Comparison of ENCODE assay signal across 1 cellular context in genomic region chr2:75454221-75454620, GRCh38.
TF ChIP-seq lines count a peak whose summit lies in the region.

No MANE protein-coding gene starts in this region.

TF ChIP-seq in GM12878, 131 proteins besides CTCF, POLR2A, EP300 and RAD21 (continued from another document):
- TF ChIP-seq REST (IDR thresholded peaks at IDR 0.05; ENCODE audit: low read depth, low read length) (no peak), PRDM15 (CRISPR knock-in tag; IDR thresholded peaks at IDR 0.05) (no peak), BHLHE40 (IDR thresholded peaks at IDR 0.05; ENCODE audit: borderline replicate concordance in 1 of 2, low read depth in 2 of 2, low read length in 1 of 2) (no peak), PML (IDR thresholded peaks at IDR 0.05; ENCODE audit: low read length) (no peak), POLR2AphosphoS2 (IDR thresholded peaks at IDR 0.05; ENCODE audit: low read depth, low read length) (no peak), MTA2 (IDR thresholded peaks at IDR 0.05; ENCODE audit: low read depth) (no peak), ZNF622 (IDR thresholded peaks at IDR 0.05) (no peak), ATF7 (IDR thresholded peaks at IDR 0.05; ENCODE audit: low read depth) (no peak), RB1 (IDR thresholded peaks at IDR 0.05; ENCODE audit: borderline replicate concordance) (no peak), SMAD1 (IDR thresholded peaks at IDR 0.05; ENCODE audit: low read depth, partially characterized antibody) (no peak)
